ENCODE assay signal across 26 cellular contexts in the genomic region with DNA sequence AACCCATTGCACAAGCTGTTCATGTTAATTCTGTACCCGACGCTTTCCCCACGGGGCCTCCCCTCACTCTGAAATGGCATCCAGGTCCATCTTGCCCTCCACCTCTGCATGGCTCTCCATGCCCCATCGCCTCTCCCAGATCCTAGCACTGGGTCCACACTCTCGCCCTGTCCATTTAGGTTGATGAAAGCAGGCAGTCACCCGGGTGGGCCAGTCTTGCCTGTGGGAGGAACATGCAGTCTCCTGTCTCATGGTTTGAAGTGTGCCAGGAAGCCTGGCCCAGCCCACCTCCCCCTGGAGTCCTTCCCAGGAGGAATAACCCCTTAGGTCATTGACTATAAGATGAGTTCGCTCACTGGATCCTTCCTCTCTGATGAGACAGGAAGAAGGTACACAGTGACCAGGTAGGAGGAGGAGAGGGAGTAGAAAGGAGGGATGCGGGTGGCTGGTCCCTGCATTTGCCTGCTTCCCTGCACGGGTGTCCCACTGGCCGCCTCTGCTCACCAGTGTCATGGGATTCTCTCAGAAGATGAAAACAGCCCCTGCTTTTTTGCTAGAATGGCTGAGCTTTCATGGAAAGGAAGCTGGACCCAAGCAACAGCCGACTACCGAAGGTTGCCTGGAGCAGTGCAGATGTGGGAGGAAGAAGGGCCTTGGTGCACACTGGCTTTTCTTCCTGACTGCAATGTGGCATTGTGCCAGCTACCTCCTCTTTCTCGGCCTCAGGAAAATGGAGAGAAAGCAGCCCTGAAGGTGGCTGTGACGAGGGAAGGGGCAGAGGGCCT. TPM values are rescaled to one million over a fixed set of nuclear protein-coding genes. Genes with fewer than 3 reads are reported as not detected.
DNase-seq lines count a peak whose midpoint lies in the region; TF ChIP-seq lines count a peak whose summit lies in the region.
"Had no signal": no experiment of that assay in that cellular context is flagged by ENCODE, and none has a peak within 500 bp of the region (broad histone marks: within the 10 kb centered on the region; RNA-seq: fewer than 3 reads in every experiment).

No MANE protein-coding gene starts in this region.

- H3K4me3 Mint-ChIP-seq in activated CD4-positive, alpha-beta T cell treated with anti-CD3 and anti-CD28 coated beads, Interleukin-2, amount 10 ng/mL, durations not matched to agents 7 days and 5 days: no peak overlapping the region
- no peak overlapping the region for H3K4me3 Mint-ChIP-seq in chondrocyte (ENCODE audit: unreplicated experiment)
- H3K4me3 Mint-ChIP-seq: activated CD4-positive, alpha-beta memory T cell treated with anti-CD3 and anti-CD28 coated beads for 36 hours; B cell; nephron; T-helper 1 cell treated with Interleukin-12 subunit alpha and Interleukin-12 subunit beta and Interleukin-4 antibody, amounts not matched to agents 30 μg/mL and 1 μg/mL, for 36 hours; WTC11 had no signal

- H3K79me2 ChIP-seq in osteoblast (ENCODE audit: insufficient read depth, low read length): no peaks in the 10 kb centered on the region

- no peaks in the 10 kb centered on the region for H3K4me1 ChIP-seq in osteoblast (ENCODE audit: insufficient read depth, low read length)
- H3K4me1 ChIP-seq: SJSA1 had no signal

- peaks cover 30% of the 10 kb centered on the region for H3K36me3 Mint-ChIP-seq in activated CD4-positive, alpha-beta T cell treated with anti-CD3 and anti-CD28 coated beads, Interleukin-2, amount 10 ng/mL, durations not matched to agents 7 days and 5 days (ENCODE audit: low read depth)
- peaks cover 4% of the 10 kb centered on the region for H3K36me3 Mint-ChIP-seq in chondrocyte (ENCODE audit: low read depth)
- H3K36me3 Mint-ChIP-seq: WTC11 had no signal

- no peaks in the 10 kb centered on the region for H3K36me3 ChIP-seq in osteoblast (ENCODE audit: insufficient read depth, low read length)

- CTCF ChIA-PET in activated CD4-positive, alpha-beta T cell treated with anti-CD3 and anti-CD28 coated beads, Interleukin-2, amount 10 ng/mL, durations not matched to agents 7 days and 5 days (lab: Charles Lee): interaction anchor here (0.9 to 2.5 kb wide), 3 partner anchors 35 to 57 kb away, joined by 3 to 10 read pairs (median 5); no protein-coding TSS in a partner anchor
- CTCF ChIA-PET in GM10248 (lab: Yijun Ruan, JAX): interaction anchor here (0.7 to 1.7 kb wide), 2 partner anchors 10 to 57 kb away, joined by 3 to 4 read pairs; no protein-coding TSS in a partner anchor

- TF ChIP-seq CTCF in HL-60 (IDR thresholded peaks at IDR 0.05; ENCODE audit: insufficient read depth, low read length) (no peak), chondrocyte (IDR thresholded peaks at IDR 0.05) (no peak), osteoblast (IDR thresholded peaks at IDR 0.05; ENCODE audit: extremely low read depth, low read depth, low read length) (no peak), GM10248 (IDR thresholded peaks at IDR 0.05; ENCODE audit: control extremely low read depth, extremely low read depth, low read depth, missing control alignments) (no peak)

- POLR2A ChIA-PET in activated CD4-positive, alpha-beta T cell treated with anti-CD3 and anti-CD28 coated beads, Interleukin-2, amount 10 ng/mL, durations not matched to agents 7 days and 5 days (lab: Charles Lee): no interaction called here
- POLR2A ChIA-PET in GM10248 (lab: Yijun Ruan, JAX): no interaction called here

- no peaks in the 10 kb centered on the region for H3K9me3 Mint-ChIP-seq in activated CD4-positive, alpha-beta T cell treated with anti-CD3 and anti-CD28 coated beads, Interleukin-2, amount 10 ng/mL, durations not matched to agents 7 days and 5 days
- H3K9me3 Mint-ChIP-seq in chondrocyte (ENCODE audit: low read depth): peaks cover 6% of the 10 kb centered on the region
- H3K9me3 Mint-ChIP-seq: activated CD4-positive, alpha-beta memory T cell treated with anti-CD3 and anti-CD28 coated beads for 36 hours; nephron; T-helper 1 cell treated with Interleukin-12 subunit alpha and Interleukin-12 subunit beta and Interleukin-4 antibody, amounts not matched to agents 30 μg/mL and 1 μg/mL, for 36 hours; WTC11 had no signal

- H3K27ac ChIP-seq in HL-60 (replicated peaks) (peak overlapping the region; percentile 18), osteoblast (ENCODE audit: low read depth, low read length) (no peak overlapping the region)
- H3K27ac ChIP-seq: A549, SJSA1, upper lobe of right lung had no signal

- no peak for DNase-seq in activated CD4-positive, alpha-beta T cell treated with anti-CD3 and anti-CD28 coated beads, Interleukin-2, amount 10 ng/mL, durations not matched to agents 7 days and 5 days
- no peak for DNase-seq in activated CD4-positive, alpha-beta T cell treated with anti-CD3 and anti-CD28 coated beads, Interleukin-2, amount 50 U/mL, for 1 hour
- peak in 1 of 2 experiments; percentile 42 for DNase-seq in HL-60 (ENCODE audit: low read depth in 1 of 2, low spot score in 1 of 2)
- DNase-seq in chondrocyte (ENCODE audit: low spot score): peak; percentile 55
- peak; percentile 22 for DNase-seq in osteoblast (ENCODE audit: insufficient read length, low spot score, missing footprints)
- DNase-seq in GM10248 (ENCODE audit: extremely low spot score): no peak
- no peak for DNase-seq in NCI-H1105 (lab: John Stamatoyannopoulos, UW)
- DNase-seq in COR-L47 (lab: John Stamatoyannopoulos, UW): no peak
- DNase-seq: activated CD4-positive, alpha-beta memory T cell treated with anti-CD3 and anti-CD28 coated beads for 36 hours; activated gamma-delta T cell treated with Interleukin-2 at 50 U/mL for 16 hours; anterior cingulate cortex; central memory CD4-positive, alpha-beta T cell; erythroblast; foreskin fibroblast; HCEC 1CT; KG1; midbrain; NCI-H1092 treated with DMSO at 0.1 percent for 48 hours; upper lobe of right lung had no signal

- H3K27ac Mint-ChIP-seq in activated CD4-positive, alpha-beta T cell treated with anti-CD3 and anti-CD28 coated beads, Interleukin-2, amount 10 ng/mL, durations not matched to agents 7 days and 5 days: peak overlapping the region; percentile 26
- H3K27ac Mint-ChIP-seq in chondrocyte (ENCODE audit: unreplicated experiment): no peak overlapping the region
- H3K27ac Mint-ChIP-seq: activated CD4-positive, alpha-beta memory T cell treated with anti-CD3 and anti-CD28 coated beads for 36 hours; B cell; nephron; T-helper 1 cell treated with Interleukin-12 subunit alpha and Interleukin-12 subunit beta and Interleukin-4 antibody, amounts not matched to agents 30 μg/mL and 1 μg/mL, for 36 hours; WTC11 had no signal

- H2AFZ ChIP-seq in osteoblast (ENCODE audit: low read length): no peak overlapping the region

- H3K27me3 ChIP-seq in HL-60 (ENCODE audit: insufficient read depth, poor library complexity, severe bottlenecking) (no peaks in the 10 kb centered on the region), osteoblast (ENCODE audit: insufficient read depth, low read length) (peaks cover 11% of the 10 kb centered on the region)
- H3K27me3 ChIP-seq: SJSA1 had no signal

- peaks cover 4% of the 10 kb centered on the region for H4K20me1 ChIP-seq in osteoblast (ENCODE audit: insufficient read depth, low read length)

- H3K4me3 ChIP-seq in HL-60 (replicated peaks; ENCODE audit: insufficient read depth, low read length): no peak overlapping the region
- no peak overlapping the region for H3K4me3 ChIP-seq in osteoblast (ENCODE audit: insufficient read depth, low read length)
- H3K4me3 ChIP-seq: A549, SJSA1, upper lobe of right lung had no signal

- peaks cover 56% of the 10 kb centered on the region for H3K4me1 Mint-ChIP-seq in activated CD4-positive, alpha-beta T cell treated with anti-CD3 and anti-CD28 coated beads, Interleukin-2, amount 10 ng/mL, durations not matched to agents 7 days and 5 days
- no peaks in the 10 kb centered on the region for H3K4me1 Mint-ChIP-seq in chondrocyte (ENCODE audit: low read depth)

- peaks cover 5% of the 10 kb centered on the region for H3K27me3 Mint-ChIP-seq in activated CD4-positive, alpha-beta T cell treated with anti-CD3 and anti-CD28 coated beads, Interleukin-2, amount 10 ng/mL, durations not matched to agents 7 days and 5 days
- no peaks in the 10 kb centered on the region for H3K27me3 Mint-ChIP-seq in chondrocyte (ENCODE audit: low read depth)
- H3K27me3 Mint-ChIP-seq: activated CD4-positive, alpha-beta memory T cell treated with anti-CD3 and anti-CD28 coated beads for 36 hours had no signal

- no peaks in the 10 kb centered on the region for H3K9me3 ChIP-seq in osteoblast (ENCODE audit: low read depth, low read length)
- H3K9me3 ChIP-seq: A549, SJSA1, upper lobe of right lung had no signal

- H3K4me2 ChIP-seq in osteoblast (ENCODE audit: insufficient read depth, low read length): no peak overlapping the region
- H3K4me2 ChIP-seq: A549 had no signal

RNA-seq across cellular contexts. Expression of a gene that starts 6.8 kb away (rescaled TPM):
- under 1 TPM; 0.05 to 0.06 TPM for total RNA-seq in activated CD4-positive, alpha-beta T cell treated with anti-CD3 and anti-CD28 coated beads, Interleukin-2, amount 10 ng/mL, durations not matched to agents 7 days and 5 days
- total RNA-seq in chondrocyte (0.36 to 0.87 TPM (median 0.59 TPM) in 3 replicates), osteoblast (under 0.01 TPM in 1 of 2 replicates, not detected in the other)
- total RNA-seq: NCI-H460 had no signal

RNA-seq across cellular contexts. Expression of a gene that starts 29.6 kb away (rescaled TPM):
- 10 to 100 TPM; 53.6 to 55.9 TPM for total RNA-seq in activated CD4-positive, alpha-beta T cell treated with anti-CD3 and anti-CD28 coated beads, Interleukin-2, amount 10 ng/mL, durations not matched to agents 7 days and 5 days
- total RNA-seq in chondrocyte: 8.1 to 11.6 TPM (median 10.4 TPM) in 3 replicates
- 6.2 TPM in 2 replicates for total RNA-seq in osteoblast

RNA-seq across cellular contexts. Expression of a gene that starts 44.7 kb away (rescaled TPM):
- total RNA-seq in activated CD4-positive, alpha-beta T cell treated with anti-CD3 and anti-CD28 coated beads, Interleukin-2, amount 10 ng/mL, durations not matched to agents 7 days and 5 days: 10 to 100 TPM; 30.9 to 37.1 TPM
- total RNA-seq in chondrocyte (22.3 to 31.5 TPM (median 30.8 TPM) in 3 replicates), osteoblast (25.6 and 31.8 TPM in 2 replicates)

Comparison
In these comparisons a context has a peak if more than half of its experiments do, and no peak if none do; other contexts are left out.
1. DNase-seq: peak in chondrocyte (single experiment) and osteoblast (single experiment); none in activated CD4-positive, alpha-beta T cell treated with anti-CD3 and anti-CD28 coated beads, Interleukin-2, amount 10 ng/mL, durations not matched to agents 7 days and 5 days (single experiment), activated CD4-positive, alpha-beta T cell treated with anti-CD3 and anti-CD28 coated beads, Interleukin-2, amount 50 U/mL, for 1 hour (single experiment), GM10248 (single experiment), NCI-H1105 (single experiment) and COR-L47 (single experiment).